ENCODE assay signal across 17 cellular contexts in genomic region chr5:51495672-51496071, GRCh38.
A peak's percentile ranks its signal among the peaks of the same experiment; 100 is the strongest.
DNase-seq lines count a peak whose midpoint lies in the region; ATAC-seq and TF ChIP-seq lines count a peak whose summit lies in the region.
"Had no signal": no experiment of that assay in that cellular context is flagged by ENCODE, and none has a peak within 500 bp of the region (broad histone marks: within the 10 kb centered on the region; RNA-seq: fewer than 3 reads in every experiment).

No MANE protein-coding gene starts in this region.

- TF ChIP-seq RAD21 in IMR-90 (IDR thresholded peaks at IDR 0.05; ENCODE audit: low read length), result no peak

- no peak overlapping the region for H3K27ac ChIP-seq in IMR-90 (ENCODE audit: insufficient read depth, low read length)
- H3K27ac ChIP-seq in right atrium auricular region, result no peak overlapping the region
- H3K27ac ChIP-seq: colonic mucosa, vagina had no signal

- H3K56ac ChIP-seq in IMR-90 (ENCODE audit: extremely low read depth, insufficient read depth, low read length), result no peak overlapping the region

- H2AK9ac ChIP-seq in IMR-90 (replicated peaks; ENCODE audit: low read depth, low read length, poor library complexity), result no peak overlapping the region

- H2AK5ac ChIP-seq in IMR-90 (ENCODE audit: low read depth, low read length), result no peak overlapping the region

- H2BK5ac ChIP-seq in IMR-90 (ENCODE audit: low read depth, low read length, poor library complexity, severe bottlenecking), result no peak overlapping the region

- no peaks in the 10 kb centered on the region for H3K4me1 ChIP-seq in IMR-90 (ENCODE audit: control insufficient read depth, insufficient read depth, low read length)
- H3K4me1 ChIP-seq in right atrium auricular region, result no peaks in the 10 kb centered on the region
- H3K4me1 ChIP-seq: colonic mucosa, vagina had no signal

- intact Hi-C loops in IMR-90 (cut with micrococcal nuclease), result no loop called here

- no peak overlapping the region for H4K91ac ChIP-seq in IMR-90 (ENCODE audit: insufficient read depth, low read depth, low read length)

- TF ChIP-seq CTCF in BJ (IDR thresholded peaks at IDR 0.05; ENCODE audit: insufficient read depth, low read depth, low read length), result no peak
- no peak for TF ChIP-seq CTCF in IMR-90 (conservative IDR thresholded peaks at IDR 0.05; ENCODE audit: low read depth, low read length)
- no peak for TF ChIP-seq CTCF in kidney epithelial cell (IDR thresholded peaks at IDR 0.05; ENCODE audit: insufficient read depth, low read length, poor library complexity, severe bottlenecking)
- TF ChIP-seq CTCF in right atrium auricular region (IDR thresholded peaks at IDR 0.05), result no peak

- no peaks in the 10 kb centered on the region for H3K9me1 ChIP-seq in IMR-90 (ENCODE audit: insufficient read depth, low read length)

- dilution Hi-C loops in IMR-90 (cut with HindIII; ENCODE audit: low sequenced_read_pairs, unreplicated experiment), result no loop called here

- BruUV-seq in IMR-90 (replicated peaks; lab: Mats Ljungman, UMichigan), result no TSS peak

- no peak overlapping the region for H3K4me2 ChIP-seq in IMR-90 (ENCODE audit: low read depth, low read length)

- 0% methylated on average over 1 of the region's 2 CpGs; no CpG with 5 or more reads in 1 of the 2 experiments for WGBS in IMR-90 (ENCODE audit: extremely low coverage in 2 of 2, insufficient read length in 1 of 2), 2 experiments

- no peak for TF ChIP-seq POLR2A in IMR-90 (IDR thresholded peaks at IDR 0.05; ENCODE audit: low read depth, low read length)

- H3K36me3 ChIP-seq in BJ (ENCODE audit: control insufficient read depth, insufficient read depth, low read length) (no peaks in the 10 kb centered on the region), IMR-90 (ENCODE audit: control insufficient read depth, insufficient read depth, low read length) (no peaks in the 10 kb centered on the region), kidney epithelial cell (ENCODE audit: control insufficient read depth, insufficient read depth, low read length) (no peaks in the 10 kb centered on the region), right atrium auricular region (no peaks in the 10 kb centered on the region)
- H3K36me3 ChIP-seq: colonic mucosa, vagina had no signal

- H3K27me3 ChIP-seq in BJ (ENCODE audit: control insufficient read depth, insufficient read depth, low read length) (no peaks in the 10 kb centered on the region), IMR-90 (ENCODE audit: control insufficient read depth, insufficient read depth, low read length) (no peaks in the 10 kb centered on the region), kidney epithelial cell (ENCODE audit: control insufficient read depth, insufficient read depth, low read length) (no peaks in the 10 kb centered on the region), right atrium auricular region (no peaks in the 10 kb centered on the region)
- H3K27me3 ChIP-seq: colonic mucosa, vagina had no signal

- no peak overlapping the region for H4K5ac ChIP-seq in IMR-90 (ENCODE audit: low read depth, low read length)

- no peak overlapping the region for H3K23ac ChIP-seq in IMR-90 (ENCODE audit: low read depth, low read length)

- H3K4me3 ChIP-seq in BJ (ENCODE audit: low read depth, low read length) (no peak overlapping the region), IMR-90 (ENCODE audit: insufficient read depth, low read depth, low read length) (no peak overlapping the region), kidney epithelial cell (ENCODE audit: low read depth, low read length) (no peak overlapping the region), right atrium auricular region (no peak overlapping the region)
- H3K4me3 ChIP-seq: colonic mucosa, vagina had no signal

- H3K9me3 ChIP-seq in IMR-90 (ENCODE audit: control insufficient read depth, insufficient read depth, low read length), result 0 out of 2 replicates have a peak, but pooled peaks cover 2% of the 10 kb centered on the region
- no peaks in the 10 kb centered on the region for H3K9me3 ChIP-seq in right atrium auricular region
- H3K9me3 ChIP-seq: colonic mucosa, vagina had no signal

- no peak overlapping the region for H3K4ac ChIP-seq in IMR-90 (ENCODE audit: low read depth, low read length)

- H3K79me1 ChIP-seq in IMR-90 (ENCODE audit: low read depth in 1 of 2, low read length in 2 of 2), result no peaks in the 10 kb centered on the region

- H3K9ac ChIP-seq in IMR-90 (ENCODE audit: low read depth, low read length), result no peak overlapping the region

- ATAC-seq in IMR-90 (ENCODE audit: low read depth) (no peak), GM18907 (IDR thresholded peaks at IDR 0.05; ENCODE audit: unreplicated experiment) (no peak), HG03159 (IDR thresholded peaks at IDR 0.05; ENCODE audit: unreplicated experiment) (no peak)
- ATAC-seq: stimulated activated naive CD8-positive, alpha-beta T cell treated with anti-CD3 and anti-CD28 coated beads, Interleukin-15, Interleukin-2, amounts not matched to agents 100 U/mL and 50 U/mL, for 24 hours had no signal

- H2AFZ ChIP-seq in IMR-90 (replicated peaks; ENCODE audit: low read length, poor library complexity), result no peak overlapping the region

- CTCF ChIA-PET in BJ (lab: Yijun Ruan, JAX), result no interaction called here
- CTCF ChIA-PET in IMR-90 (lab: Yijun Ruan, JAX), result no interaction called here

- no peaks in the 10 kb centered on the region for H4K20me1 ChIP-seq in IMR-90 (ENCODE audit: insufficient read depth, low read length)

- in situ Hi-C loops in IMR-90 (cut with MboI; ENCODE audit: low sequenced_read_pairs), result no loop called here

- no peak overlapping the region for H3K18ac ChIP-seq in IMR-90 (ENCODE audit: low read depth, low read length)

- no peak overlapping the region for H2BK15ac ChIP-seq in IMR-90 (ENCODE audit: low read depth, low read length)

- no peak overlapping the region for H2BK120ac ChIP-seq in IMR-90 (ENCODE audit: low read depth, low read length)

- no peak overlapping the region for H4K8ac ChIP-seq in IMR-90 (ENCODE audit: low read depth in 2 of 2, low read length in 2 of 2)

- no peak overlapping the region for H3K14ac ChIP-seq in IMR-90 (replicated peaks; ENCODE audit: low read depth, low read length)

- H2BK20ac ChIP-seq in IMR-90 (ENCODE audit: low read depth, low read length), result no peak overlapping the region

- DNase-seq in BJ (ENCODE audit: low read depth) (peak; percentile 72), IMR-90 (peak; percentile 6), astrocyte of the hippocampus (ENCODE audit: low read depth, low spot score) (peak; percentile 75), kidney epithelial cell (ENCODE audit: low read depth) (peak; percentile 88), activated T-cell treated with anti-CD3 and anti-CD28 coated beads for 4 hours (no peak), right atrium auricular region (ENCODE audit: low spot score) (no peak)
- DNase-seq: activated CD4-positive, alpha-beta T cell treated with anti-CD3 and anti-CD28 coated beads, Interleukin-2, amount 10 ng/mL, durations not matched to agents 24 days and 14 days; activated naive CD8-positive, alpha-beta T cell treated with anti-CD3 and anti-CD28 coated beads, Interleukin-2, amount 10 ng/mL, durations not matched to agents 7 days and 5 days; activated T-cell treated with anti-CD3 and anti-CD28 coated beads, Interleukin-2, amount 50 U/mL, for 24 hours; Calu3; colonic mucosa; NCI-H187; NCI-H526 treated with DMSO at 0.1 percent for 48 hours; stimulated activated naive CD8-positive, alpha-beta T cell treated with anti-CD3 and anti-CD28 coated beads, Interleukin-15, Interleukin-2, amounts not matched to agents 100 U/mL and 50 U/mL, for 24 hours had no signal

- POLR2A ChIA-PET in BJ (lab: Charles Lee), result no interaction called here
- POLR2A ChIA-PET in IMR-90 (lab: Charles Lee; ENCODE audit: unreplicated experiment), result no interaction called here

TF ChIP-seq in IMR-90, 13 proteins besides CTCF, POLR2A, EP300 and RAD21:
- TF ChIP-seq USF2 (IDR thresholded peaks at IDR 0.05; ENCODE audit: low read depth, low read length) (no peak), NFE2L2 (IDR thresholded peaks at IDR 0.05; ENCODE audit: low read depth, low read length) (no peak), BHLHE40 (IDR thresholded peaks at IDR 0.05; ENCODE audit: low read depth, low read length) (no peak), FOS (IDR thresholded peaks at IDR 0.05; ENCODE audit: low read depth, low read length) (no peak), SMC3 (IDR thresholded peaks at IDR 0.05; ENCODE audit: low read depth, low read length) (no peak), MAFK (IDR thresholded peaks at IDR 0.05; ENCODE audit: low read depth, low read length) (no peak), RFX5 (IDR thresholded peaks at IDR 0.05; ENCODE audit: low read depth, low read length) (no peak), MAZ (IDR thresholded peaks at IDR 0.05; ENCODE audit: borderline replicate concordance, low read depth, low read length) (no peak), MXI1 (IDR thresholded peaks at IDR 0.05; ENCODE audit: borderline replicate concordance, low read depth, low read length) (no peak), CHD1 (IDR thresholded peaks at IDR 0.05; ENCODE audit: low read depth, low read length) (no peak), ELK1 (IDR thresholded peaks at IDR 0.05; ENCODE audit: borderline replicate concordance, low read depth, low read length) (no peak), CEBPB (IDR thresholded peaks at IDR 0.05; ENCODE audit: low read depth, low read length) (no peak), RCOR1 (IDR thresholded peaks at IDR 0.05; ENCODE audit: insufficient replicate concordance, low read length) (no peak)

Comparison
In these comparisons a context has a peak if more than half of its experiments do, and no peak if none do; other contexts are left out.
1. DNase-seq: peak in BJ (single experiment), IMR-90 (single experiment), astrocyte of the hippocampus (single experiment) and kidney epithelial cell (single experiment); none in activated T-cell treated with anti-CD3 and anti-CD28 coated beads for 4 hours (single experiment) and right atrium auricular region (single experiment).